ENCODE assay signal across 8 cellular contexts in the genomic region with DNA sequence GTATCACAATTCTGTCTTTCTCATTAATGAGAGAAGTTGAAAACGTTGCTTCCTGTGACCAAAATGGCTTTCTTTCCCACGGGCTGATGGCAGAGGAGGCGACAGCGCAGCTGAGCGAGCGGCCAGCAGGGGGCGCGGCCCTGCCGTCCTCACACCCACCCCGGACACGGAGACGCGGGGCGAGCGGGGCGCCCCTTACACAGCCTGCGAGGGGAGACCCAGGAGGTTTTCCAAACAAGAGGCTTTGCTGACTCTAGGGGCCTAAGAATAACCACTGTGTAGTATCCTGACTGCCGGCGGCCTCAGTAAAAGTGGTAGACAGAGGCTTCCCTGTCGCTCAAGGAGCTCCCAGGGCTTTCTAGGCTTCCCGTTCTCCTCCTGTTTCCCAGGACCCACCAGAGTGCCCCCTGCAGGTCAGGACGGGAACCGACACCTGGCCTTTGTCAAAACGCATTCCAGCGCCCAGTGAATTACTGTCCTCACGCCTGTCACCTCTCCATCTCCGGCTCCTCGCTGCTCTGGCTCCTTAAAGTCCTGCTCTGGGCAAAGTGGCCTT. TPM values are rescaled to one million over a fixed set of nuclear protein-coding genes. Genes with fewer than 3 reads are reported as not detected.
A peak's percentile ranks its signal among the peaks of the same experiment; 100 is the strongest.
DNase-seq lines count a peak whose midpoint lies in the region; ATAC-seq and TF ChIP-seq lines count a peak whose summit lies in the region.

No MANE protein-coding gene starts in this region.

- H3K36me3 ChIP-seq in HAP-1 (replicated peaks) (no peaks in the 10 kb centered on the region), thoracic aorta (no peaks in the 10 kb centered on the region)

- H3K4me3 Mint-ChIP-seq in glutamatergic neuron (ENCODE audit: unreplicated experiment) = peak overlapping the region; percentile 74

- peaks cover 3% of the 10 kb centered on the region for H3K9me3 Mint-ChIP-seq in glutamatergic neuron (ENCODE audit: unreplicated experiment)

- TF ChIP-seq CTCF in glutamatergic neuron (IDR thresholded peaks at IDR 0.05; ENCODE audit: partially characterized antibody, unreplicated experiment) = peak; percentile 100
- TF ChIP-seq CTCF in omental fat pad (IDR thresholded peaks at IDR 0.05) = peak in 2 of 3 donors; percentile 4 to 94
- peak; percentile 96 for TF ChIP-seq CTCF in thoracic aorta (IDR thresholded peaks at IDR 0.05)

- H3K4me1 Mint-ChIP-seq in glutamatergic neuron (ENCODE audit: low read depth, unreplicated experiment) = no peaks in the 10 kb centered on the region

- DNase-seq in GDM1 (lab: John Stamatoyannopoulos, UW) (peak; percentile 83), HAP-1 (ENCODE audit: low spot score in 2 of 2) (peak; percentile 74 to 92), M059J (ENCODE audit: low read depth) (peak; percentile 83), SK-N-DZ (ENCODE audit: low spot score) (peak; percentile 89), glutamatergic neuron (peak; percentile 93), omental fat pad (ENCODE audit: low spot score) (peak; percentile 90), thoracic aorta (ENCODE audit: low spot score) (peak; percentile 59)
- peak; percentile 89 for DNase-seq in activated naive CD4-positive, alpha-beta T cell treated with anti-CD3 and anti-CD28 coated beads, Interleukin-2, amount 50 U/mL, for 16 hours

- H3K27me3 Mint-ChIP-seq in glutamatergic neuron (ENCODE audit: unreplicated experiment) = peaks cover 2% of the 10 kb centered on the region

- no peaks in the 10 kb centered on the region; the same call in 1 of the 2 replicates for H3K4me1 ChIP-seq in HAP-1
- H3K4me1 ChIP-seq in thoracic aorta (ENCODE audit: control insufficient read depth in 1 of 2, low read depth in 2 of 2) = peaks cover 3 to 24% of the 10 kb centered on the region in 2 donors

- peak overlapping the region; percentile 49 for H3K4me3 ChIP-seq in HAP-1
- peak overlapping the region; percentile 76 for H3K4me3 ChIP-seq in thoracic aorta

- peak overlapping the region; percentile 72 to 82 for H3K27ac ChIP-seq in thoracic aorta

- in situ Hi-C loops in HAP-1 (cut with MboI; ENCODE audit: low sequenced_read_pairs) = no loop called here

- H3K9me3 ChIP-seq in HAP-1 (no peaks in the 10 kb centered on the region), thoracic aorta (no peaks in the 10 kb centered on the region)

- H3K36me3 Mint-ChIP-seq in glutamatergic neuron (ENCODE audit: unreplicated experiment) = no peaks in the 10 kb centered on the region

- H3K27me3 ChIP-seq in HAP-1 (ENCODE audit: low read depth) (peaks cover 2% of the 10 kb centered on the region; the same call in 1 of the 2 replicates), thoracic aorta (replicated peaks; ENCODE audit: insufficient read depth) (no peaks in the 10 kb centered on the region)

- peak overlapping the region; percentile 33 for H3K27ac Mint-ChIP-seq in glutamatergic neuron (ENCODE audit: unreplicated experiment)

- ATAC-seq in omental fat pad (ENCODE audit: low FRiP score) (peak; percentile 89), thoracic aorta (ENCODE audit: insufficient number of reproducible peaks, low FRiP score, low read depth) (peak; percentile 62)

RNA-seq across cellular contexts. Expression of a gene that starts 27.3 kb away (rescaled TPM):
- total RNA-seq in M059J (2014; rRNA removed; shearing (Covaris generic)) = 2.4 and 4.1 TPM in 2 replicates
- not detected in 2 replicates for polyA plus RNA-seq in SK-N-DZ (2014; cell fraction: cytosol; rRNA removed)
- polyA plus RNA-seq in SK-N-DZ (2014; cell fraction: nucleus; rRNA removed) = not detected in 2 replicates
- total RNA-seq in glutamatergic neuron (ENCODE audit: unreplicated experiment) (not detected), omental fat pad (10 to 100 TPM in 3 of 4 donors, 1 to 10 TPM in 1; 2.2 to 43.1 (median 34.3) TPM), thoracic aorta (10 to 100 TPM; 11.4 to 56.7 TPM)

RNA-seq across cellular contexts. Expression of a gene that starts 56.9 kb away (rescaled TPM):
- 3.5 and 5.5 TPM in 2 replicates for total RNA-seq in M059J (2014; rRNA removed; shearing (Covaris generic))
- 1.8 and 2.2 TPM in 2 replicates for polyA plus RNA-seq in SK-N-DZ (2014; cell fraction: cytosol; rRNA removed)
- polyA plus RNA-seq in SK-N-DZ (2014; cell fraction: nucleus; rRNA removed) = 3.5 and 10.5 TPM in 2 replicates
- total RNA-seq in glutamatergic neuron (ENCODE audit: unreplicated experiment) (20.1 TPM), omental fat pad (100 to 1,000 TPM in 1 of 4 donors, 10 to 100 TPM in 3; 40.4 to 134 (median 63.6) TPM), thoracic aorta (10 to 100 TPM; 27.5 to 80.7 TPM)

Comparison
In these comparisons a context has a peak if more than half of its experiments do, and no peak if none do; other contexts are left out.
1. Peak in every context shown above with its lines: DNase-seq, ATAC-seq, H3K4me3 ChIP-seq and H3K27ac ChIP-seq.
2. CTCF ChIP-seq: peak in every context shown above with its lines; median percentile 100 in glutamatergic neuron; 96 in thoracic aorta; 49 in omental fat pad.